1 cellular context compared by ENCODE assay signal in genomic region chr15:34147371-34148140, GRCh38.
TF ChIP-seq lines count a peak whose summit lies in the region.

No MANE protein-coding gene starts in this region.

TF ChIP-seq in WTC11, 78 proteins besides CTCF, POLR2A, EP300 and RAD21:
- TF ChIP-seq ZSCAN18 (CRISPR knock-in tag; IDR thresholded peaks at IDR 0.05) (no peak), ERG (CRISPR knock-in tag; IDR thresholded peaks at IDR 0.05) (no peak)
